In the genomic region with DNA sequence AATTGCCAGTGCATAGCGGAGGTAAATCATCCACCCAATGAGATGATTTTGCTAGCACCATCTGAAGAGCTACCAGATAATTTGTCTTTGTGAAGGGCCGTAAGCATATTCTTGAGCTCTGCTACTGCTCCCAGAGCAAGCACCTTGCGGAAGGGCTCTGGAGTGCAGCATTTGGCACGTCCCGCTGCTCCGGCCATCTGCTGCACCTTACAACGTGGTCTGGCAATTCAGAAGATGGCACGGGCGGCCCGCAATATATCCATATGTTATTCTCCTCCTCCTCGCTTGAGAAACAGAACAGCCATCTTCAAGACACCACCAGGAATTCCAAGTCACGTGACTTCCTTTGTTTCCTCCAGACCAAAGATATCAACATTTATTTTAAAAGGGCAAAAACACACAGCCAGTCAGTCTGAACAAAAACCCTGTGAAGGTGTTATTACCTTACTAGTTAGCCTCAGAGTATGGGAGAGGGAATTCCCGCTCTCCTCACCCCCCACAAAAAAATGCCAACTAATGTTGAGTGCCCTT, we compare ENCODE assay signal across 18 cellular contexts.
DNase-seq lines count a peak whose midpoint lies in the region; ATAC-seq, FAIRE-seq and TF ChIP-seq lines count a peak whose summit lies in the region.
"Had no signal": no experiment of that assay in that cellular context is flagged by ENCODE, and none has a peak within 500 bp of the region (broad histone marks: within the 10 kb centered on the region; RNA-seq: fewer than 3 reads in every experiment).

No MANE protein-coding gene starts in this region.

- no peaks in the 10 kb centered on the region; the same call in 1 of the 2 replicates for H3K4me1 Mint-ChIP-seq in HFFc6 (ENCODE audit: low read depth)
- H3K4me1 Mint-ChIP-seq: GM23338 had no signal

- H3K36me3 ChIP-seq in HepG2 (replicated peaks in 1 of 2; ENCODE audit: control insufficient read depth in 1 of 2, insufficient read depth in 2 of 2, low read length in 2 of 2) (no peaks in the 10 kb centered on the region), right lobe of liver (no peaks in the 10 kb centered on the region), suprapubic skin (no peaks in the 10 kb centered on the region)

- H3K9ac ChIP-seq in HepG2 (ENCODE audit: insufficient read depth, low read depth, low read length) = no peak overlapping the region

- no TSS peak for BruUV-seq in HepG2 (replicated peaks; lab: Mats Ljungman, UMichigan)

- no peak overlapping the region for H3K27ac ChIP-seq in HepG2 (ENCODE audit: extremely low read length, insufficient read depth, low read length)
- no peak overlapping the region for H3K27ac ChIP-seq in right lobe of liver
- no peak overlapping the region for H3K27ac ChIP-seq in suprapubic skin
- H3K27ac ChIP-seq: C4-2B had no signal

- H3K36me3 Mint-ChIP-seq in HFFc6 (ENCODE audit: low read depth) = no peaks in the 10 kb centered on the region

- CTCF ChIA-PET in HepG2 (lab: Yijun Ruan, JAX; ENCODE audit: low intra/inter-chr PET ratio, low total read pairs) = no interaction called here

- no peak for ATAC-seq in HepG2
- no peak for ATAC-seq in right lobe of liver
- ATAC-seq: GM23338 had no signal

- H3K4me3 ChIP-seq in HepG2 (replicated peaks in 1 of 3; ENCODE audit: insufficient read depth in 1 of 3, low read depth in 2 of 3, low read length in 3 of 3) (no peak overlapping the region), right lobe of liver (no peak overlapping the region), suprapubic skin (no peak overlapping the region)
- H3K4me3 ChIP-seq: GM23338 had no signal

- TF ChIP-seq POLR2A in HepG2 (IDR thresholded peaks at IDR 0.05; ENCODE audit: insufficient read depth in 1 of 2, low read depth in 2 of 2, low read length in 2 of 2) (no peak), right lobe of liver (IDR thresholded peaks at IDR 0.05) (no peak), suprapubic skin (IDR thresholded peaks at IDR 0.05) (no peak)

- no peak for FAIRE-seq in HepG2 (lab: Jason Lieb, UNC)
- FAIRE-seq: D721Med, G401.6, GM12891, H54 had no signal

- no peak overlapping the region for H2AFZ ChIP-seq in HepG2 (ENCODE audit: low read length)
- H2AFZ ChIP-seq: GM23338 had no signal

- POLR2A ChIA-PET in HepG2 (lab: Yijun Ruan, JAX) = no interaction called here

- intact Hi-C loops in HepG2 (cut with micrococcal nuclease; ENCODE audit: unreplicated experiment) = no loop called here
- intact Hi-C loops in right lobe of liver (cut with DNase I) = loop anchor here in 1 of 2 donors (10.0 kb wide), 1 partner anchor 377 kb away; no protein-coding TSS in a partner anchor

- peaks cover 2% of the 10 kb centered on the region for H3K27me3 Mint-ChIP-seq in HFFc6 (ENCODE audit: insufficient read depth)

- H3K27me3 ChIP-seq in HepG2 (ENCODE audit: control insufficient read depth in 1 of 2, insufficient read depth in 2 of 2, low read length in 2 of 2) (no peaks in the 10 kb centered on the region), right lobe of liver (no peaks in the 10 kb centered on the region), suprapubic skin (no peaks in the 10 kb centered on the region)

- H4K20me1 ChIP-seq in HepG2 (ENCODE audit: insufficient read depth, low read length) = no peaks in the 10 kb centered on the region

- no peak overlapping the region for H3K4me3 Mint-ChIP-seq in HFFc6
- H3K4me3 Mint-ChIP-seq: CD4-positive, alpha-beta T cell; GM23338 had no signal

- in situ Hi-C loops in HepG2 (cut with HindIII; ENCODE audit: extremely low pct_ligation_motif_present, low pct_unique_long_range_greater_than_20kb) = no loop called here

- H3K4me1 ChIP-seq in HepG2 (ENCODE audit: insufficient read depth, low read length) (no peaks in the 10 kb centered on the region), right lobe of liver (no peaks in the 10 kb centered on the region), suprapubic skin (no peaks in the 10 kb centered on the region)
- H3K4me1 ChIP-seq: Caco-2 had no signal

- H3K9me3 Mint-ChIP-seq in HFFc6 = peaks cover 4% of the 10 kb centered on the region; the same call in 1 of the 2 replicates
- H3K9me3 Mint-ChIP-seq: CD4-positive, alpha-beta T cell; GM23338 had no signal

- H3K9me3 ChIP-seq in HepG2 (ENCODE audit: low read length) (no peaks in the 10 kb centered on the region), right lobe of liver (no peaks in the 10 kb centered on the region), suprapubic skin (no peaks in the 10 kb centered on the region)
- H3K9me3 ChIP-seq: Caco-2 had no signal

- TF ChIP-seq RAD21 in HepG2 (CRISPR knock-in tag; IDR thresholded peaks at IDR 0.05) = no peak

- no peak overlapping the region for H3K27ac Mint-ChIP-seq in HFFc6
- H3K27ac Mint-ChIP-seq: CD4-positive, alpha-beta T cell; GM23338 had no signal

- H3K4me2 ChIP-seq in HepG2 (ENCODE audit: low read depth, low read length) = no peak overlapping the region
- H3K4me2 ChIP-seq: GM23338 had no signal

- WGBS in HepG2 (ENCODE audit: low lambda C conversion rate) = 32% methylated on average over 13 of the region's 13 CpGs
- 58% methylated on average over 10 of the region's 13 CpGs for WGBS in right lobe of liver (ENCODE audit: insufficient coverage, low coverage, low lambda C conversion rate, missing lambda C conversion rate)
- 88% methylated on average over 13 of the region's 13 CpGs for WGBS in suprapubic skin

- H3K79me2 ChIP-seq in HepG2 (ENCODE audit: insufficient read depth, low read length) = no peaks in the 10 kb centered on the region

- TF ChIP-seq EP300 in HepG2 (IDR thresholded peaks at IDR 0.05; ENCODE audit: low read depth in 2 of 2, low read length in 2 of 2) (no peak), HepG2 (CRISPR knock-in tag; IDR thresholded peaks at IDR 0.05; ENCODE audit: borderline replicate concordance) (no peak), suprapubic skin (IDR thresholded peaks at IDR 0.05) (no peak)

- TF ChIP-seq CTCF in HepG2 (CRISPR knock-in tag; IDR thresholded peaks at IDR 0.05) = no peak
- TF ChIP-seq CTCF in right lobe of liver (IDR thresholded peaks at IDR 0.05) = no peak
- no peak for TF ChIP-seq CTCF in suprapubic skin (IDR thresholded peaks at IDR 0.05)
- TF ChIP-seq CTCF in HFFc6 (IDR thresholded peaks at IDR 0.05) = no peak

- DNase-seq in HepG2 (ENCODE audit: low spot score) (no peak), right lobe of liver (no peak), NCI-H524 treated with DMSO at 0.1 percent for 48 hours (lab: John Stamatoyannopoulos, UW) (peak; percentile 15), cerebellum (ENCODE audit: low spot score) (peak; percentile 73), suprapubic skin (ENCODE audit: low spot score in 2 of 2) (no peak), HFFc6 (no peak), DMS79 treated with DMSO at 0.1 percent for 48 hours (lab: John Stamatoyannopoulos, UW) (no peak)
- DNase-seq: Caco-2; CD4-positive, alpha-beta T cell; DND-41; EL; HCEC 1CT had no signal

TF ChIP-seq in HepG2, 621 proteins besides CTCF, POLR2A, EP300 and RAD21:
- peak; percentile 44 for TF ChIP-seq USF2 (IDR thresholded peaks at IDR 0.05; ENCODE audit: low read depth, low read length)
- TF ChIP-seq USF2 (CRISPR knock-in tag; IDR thresholded peaks at IDR 0.05; ENCODE audit: borderline replicate concordance) = no peak
- peak; percentile 86 for TF ChIP-seq RAD51 (IDR thresholded peaks at IDR 0.05; ENCODE audit: borderline replicate concordance)
- TF ChIP-seq, protein P1, sequence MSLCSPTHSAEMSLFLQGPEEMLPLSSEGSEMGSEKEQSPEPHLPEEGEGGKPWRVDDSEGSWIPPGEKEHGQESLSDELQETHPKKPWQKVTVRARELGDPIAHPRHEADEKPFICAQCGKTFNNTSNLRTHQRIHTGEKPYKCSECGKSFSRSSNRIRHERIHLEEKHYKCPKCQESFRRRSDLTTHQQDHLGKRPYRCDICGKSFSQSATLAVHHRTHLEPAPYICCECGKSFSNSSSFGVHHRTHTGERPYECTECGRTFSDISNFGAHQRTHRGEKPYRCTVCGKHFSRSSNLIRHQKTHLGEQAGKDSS (CRISPR knock-in tag; IDR thresholded peaks at IDR 0.05; ENCODE audit: borderline replicate concordance, low read depth) = no peak

Comparison
In these comparisons a context has a peak if more than half of its experiments do, and no peak if none do; other contexts are left out.
1. DNase-seq: peak in NCI-H524 treated with DMSO at 0.1 percent for 48 hours (single experiment) and cerebellum (single experiment); none in HepG2 (single experiment), right lobe of liver (0 of 3), suprapubic skin (0 of 2), HFFc6 (single experiment) and DMS79 treated with DMSO at 0.1 percent for 48 hours (single experiment).